Comparison of ENCODE assay signal across 20 cellular contexts in genomic region chr2:182897137-182897536, GRCh38. TPM values are rescaled to one million over a fixed set of nuclear protein-coding genes. Genes with fewer than 3 reads are reported as not detected.
DNase-seq lines count a peak whose midpoint lies in the region; TF ChIP-seq lines count a peak whose summit lies in the region.
"Had no signal": no experiment of that assay in that cellular context is flagged by ENCODE, and none has a peak within 500 bp of the region (broad histone marks: within the 10 kb centered on the region; RNA-seq: fewer than 3 reads in every experiment).

No MANE protein-coding gene starts in this region.

- H3K27ac ChIP-seq in coronary artery, result no peak overlapping the region
- H3K27ac ChIP-seq: sigmoid colon had no signal

- DNase-seq in AG10803 (ENCODE audit: low read depth) (peak; percentile 39), HS-5 (ENCODE audit: low read depth) (peak; percentile 81), astrocyte of the spinal cord (ENCODE audit: low read depth, low spot score) (peak; percentile 73), hepatic stellate cell (ENCODE audit: low spot score) (peak; percentile 27), HUDEP-2 (lab: John Stamatoyannopoulos, UW; ENCODE audit: unreplicated experiment in 76 of 76) (no peak), coronary artery (ENCODE audit: low spot score) (no peak), SK-N-DZ (ENCODE audit: low spot score) (no peak)
- no peak for DNase-seq in activated T-cell treated with anti-CD3 and anti-CD28 coated beads, Interleukin-2, amount 50 U/mL, for 1 hour
- DNase-seq: activated CD4-positive, alpha-beta T cell treated with anti-CD3 and anti-CD28 coated beads for 1 hour; activated naive CD4-positive, alpha-beta T cell treated with anti-CD3 and anti-CD28 coated beads, Interleukin-2, amount 50 U/mL, for 16 hours; activated T-cell treated with anti-CD3 and anti-CD28 coated beads, Interleukin-2, amount 50 U/mL, for 72 hours; CD4-positive, alpha-beta memory T cell; effector memory CD4-positive, alpha-beta T cell; head of caudate nucleus; Karpas-422; NCI-H1048; NCI-H187 treated with DMSO at 0.1 percent for 48 hours; Right ventricle myocardium superior; sigmoid colon had no signal

- in situ Hi-C loops in astrocyte of the spinal cord (cut with HindIII; ENCODE audit: low sequenced_read_pairs), result no loop called here

- H3K4me3 ChIP-seq in AG10803 (ENCODE audit: low read length) (no peak overlapping the region), astrocyte of the spinal cord (ENCODE audit: low read depth, low read length) (no peak overlapping the region), coronary artery (no peak overlapping the region)
- H3K4me3 ChIP-seq: GM12878, sigmoid colon had no signal

- TF ChIP-seq CTCF in AG10803 (conservative IDR thresholded peaks at IDR 0.05; ENCODE audit: low read length) (no peak), astrocyte of the spinal cord (IDR thresholded peaks at IDR 0.05; ENCODE audit: low read depth, low read length) (no peak), coronary artery (IDR thresholded peaks at IDR 0.05) (no peak)

RNA-seq across cellular contexts. Expression of gene FRZB, which starts 30.7 kb away (rescaled TPM):
- 8.1 and 8.7 TPM in 2 replicates for polyA plus RNA-seq in SK-N-DZ (2014; cell fraction: cytosol; rRNA removed)
- 5.3 and 8.6 TPM in 2 replicates for polyA plus RNA-seq in SK-N-DZ (2014; cell fraction: nucleus; rRNA removed)

Comparison
In these comparisons a context has a peak if more than half of its experiments do, and no peak if none do; other contexts are left out.
1. DNase-seq: peak in AG10803 (single experiment), HS-5 (single experiment), astrocyte of the spinal cord (single experiment) and hepatic stellate cell (single experiment); none in HUDEP-2 (0 of 76), coronary artery (single experiment), activated T-cell treated with anti-CD3 and anti-CD28 coated beads, Interleukin-2, amount 50 U/mL, for 1 hour (single experiment) and SK-N-DZ (single experiment).